Comparison of ENCODE assay signal across 23 cellular contexts in genomic region chr6:144673807-144674206, GRCh38.
"Had no signal": no experiment of that assay in that cellular context is flagged by ENCODE, and none has a peak within 500 bp of the region (broad histone marks: within the 10 kb centered on the region; RNA-seq: fewer than 3 reads in every experiment).

No MANE protein-coding gene starts in this region.

- H3K27ac ChIP-seq: brain microvascular endothelial cell, cardiac muscle cell, SK-N-MC had no signal

- H3K36me3 ChIP-seq: brain microvascular endothelial cell, cardiac muscle cell had no signal

- ATAC-seq: activated CD8-positive, alpha-beta T cell treated with anti-CD3 and anti-CD28 coated beads, Interleukin-2, amount 10 ng/mL, durations not matched to agents 7 days and 5 days had no signal

- H3K27me3 Mint-ChIP-seq: activated naive CD8-positive, alpha-beta T cell had no signal

- H3K4me3 Mint-ChIP-seq: activated CD8-positive, alpha-beta T cell treated with anti-CD3 and anti-CD28 coated beads, Interleukin-2, amount 10 ng/mL, durations not matched to agents 7 days and 5 days; activated naive CD4-positive, alpha-beta T cell treated with anti-CD3 and anti-CD28 coated beads for 36 hours; activated T-helper 1 cell treated with anti-CD3 and anti-CD28 coated beads, Interleukin-12 subunit alpha, Interleukin-12 subunit beta, Interleukin-2, Interleukin-4 antibody, amounts not matched to agents 30 ng/mL and 10 ng/mL and 1 ng/mL, durations not matched to agents 14 hours and 24 hours and 36 hours had no signal

- H3K27me3 ChIP-seq: brain microvascular endothelial cell, cardiac muscle cell had no signal

- DNase-seq: activated CD4-positive, alpha-beta T cell treated with anti-CD3 and anti-CD28 coated beads for 48 hours; activated CD4-positive, alpha-beta T cell treated with anti-CD3 and anti-CD28 coated beads, Interleukin-2, amount 50 U/mL, for 4 hours; activated CD4-positive, CD25-positive, alpha-beta regulatory T cell treated with anti-CD3 and anti-CD28 coated beads, Interleukin-2, amount 50 U/mL, for 72 hours; activated CD8-positive, alpha-beta memory T cell treated with anti-CD3 and anti-CD28 coated beads, Interleukin-2, amount 50 U/mL, for 48 hours; activated CD8-positive, alpha-beta T cell treated with anti-CD3 and anti-CD28 coated beads, Interleukin-2, amount 10 ng/mL, durations not matched to agents 7 days and 5 days; activated effector memory CD4-positive, alpha-beta T cell treated with anti-CD3 and anti-CD28 coated beads, Interleukin-2, amount 50 U/mL, for 16 hours; activated naive CD4-positive, alpha-beta T cell treated with anti-CD3 and anti-CD28 coated beads for 36 hours; activated T-cell treated with anti-CD3 and anti-CD28 coated beads, Interleukin-2, amount 50 U/mL, for 1 hour; brain microvascular endothelial cell; Karpas-422; NCI-H1105 treated with DMSO at 0.1 percent for 48 hours; NCI-H1436 treated with DMSO at 0.1 percent for 48 hours; NCI-H187; NCI-H2081 treated with DMSO at 0.1 percent for 48 hours; NCI-H2227 treated with DMSO at 0.1 percent for 48 hours; NCI-H446 treated with DMSO at 0.1 percent for 48 hours; NCI-H524 treated with DMSO at 0.1 percent for 48 hours; NCI-H82; T-helper 1 cell had no signal

- H3K4me3 ChIP-seq: cardiac muscle cell, SK-N-MC had no signal

- H3K27ac Mint-ChIP-seq: activated naive CD4-positive, alpha-beta T cell treated with anti-CD3 and anti-CD28 coated beads for 36 hours; activated naive CD8-positive, alpha-beta T cell; activated T-helper 1 cell treated with anti-CD3 and anti-CD28 coated beads, Interleukin-12 subunit alpha, Interleukin-12 subunit beta, Interleukin-2, Interleukin-4 antibody, amounts not matched to agents 30 ng/mL and 10 ng/mL and 1 ng/mL, durations not matched to agents 14 hours and 24 hours and 36 hours had no signal
